23 cellular contexts compared by ENCODE assay signal in the genomic region with DNA sequence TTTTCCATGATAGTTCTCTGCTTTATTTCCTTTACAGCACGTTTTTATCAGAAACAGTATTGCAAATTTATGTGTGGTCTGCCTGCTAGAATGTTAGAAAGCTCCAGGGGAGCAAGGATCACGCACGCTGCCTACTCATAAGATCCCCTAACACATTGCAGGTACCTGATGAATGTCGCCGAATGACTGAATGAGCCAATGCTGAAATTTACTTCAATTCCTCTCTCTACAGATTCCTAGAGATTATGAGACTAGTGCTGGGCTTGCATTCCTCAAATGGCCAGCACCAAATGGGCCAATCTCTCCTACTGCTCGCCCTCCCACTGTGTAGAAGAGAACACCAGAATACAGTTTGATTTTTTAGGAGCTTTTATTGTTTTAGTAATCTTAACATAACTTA. TPM values are rescaled to one million over a fixed set of nuclear protein-coding genes. Genes with fewer than 3 reads are reported as not detected.
DNase-seq lines count a peak whose midpoint lies in the region; ATAC-seq, FAIRE-seq and TF ChIP-seq lines count a peak whose summit lies in the region.
"Had no signal": no experiment of that assay in that cellular context is flagged by ENCODE, and none has a peak within 500 bp of the region (broad histone marks: within the 10 kb centered on the region; RNA-seq: fewer than 3 reads in every experiment).

No MANE protein-coding gene starts in this region.

- no peak for ATAC-seq in psoas muscle
- no peak for ATAC-seq in HG02759 (IDR thresholded peaks at IDR 0.05; ENCODE audit: unreplicated experiment)
- no peak for ATAC-seq in GM18498 (IDR thresholded peaks at IDR 0.05; ENCODE audit: unreplicated experiment)
- ATAC-seq: activated T-cell treated with anti-CD3 and anti-CD28 coated beads, Interleukin-2, amount 50 U/mL, for 4 hours; CD8-positive, alpha-beta T cell; pancreas; WTC11 had no signal

- intact Hi-C loops in psoas muscle (cut with DNase I) = loop anchor here in 1 of 2 donors (5.0 kb wide), 1 partner anchor 41 kb away; no protein-coding TSS in a partner anchor

- TF ChIP-seq CTCF in AG10803 (conservative IDR thresholded peaks at IDR 0.05; ENCODE audit: low read length) (no peak), fibroblast of the aortic adventitia (IDR thresholded peaks at IDR 0.05; ENCODE audit: insufficient read depth, low read length) (no peak), psoas muscle (IDR thresholded peaks at IDR 0.05) (no peak)

- H3K36me3 ChIP-seq in adipocyte (ENCODE audit: control insufficient read depth, insufficient read depth, low read length, severe bottlenecking) (peaks cover 53% of the 10 kb centered on the region), psoas muscle (ENCODE audit: insufficient read depth in 1 of 2, low read depth in 1 of 2) (peaks cover 0 to 48% of the 10 kb centered on the region in 2 donors), small intestine (ENCODE audit: control insufficient read depth in 2 of 2, insufficient read depth in 2 of 2, low read length in 2 of 2) (no peaks in the 10 kb centered on the region)
- H3K36me3 ChIP-seq: pancreas had no signal

- H3K4me1 ChIP-seq in adipocyte (ENCODE audit: control insufficient read depth, insufficient read depth, low read length) (peaks cover 62% of the 10 kb centered on the region), psoas muscle (peaks cover 34% of the 10 kb centered on the region), small intestine (ENCODE audit: control insufficient read depth in 2 of 2, insufficient read depth in 1 of 2, low read depth in 1 of 2, low read length in 1 of 2) (no peaks in the 10 kb centered on the region)
- H3K4me1 ChIP-seq: pancreas had no signal

- DNase-seq in AG10803 (ENCODE audit: low read depth) (peak; percentile 56), adipocyte (ENCODE audit: low read depth) (no peak), fibroblast of the aortic adventitia (ENCODE audit: low read depth) (peak; percentile 54), psoas muscle (no peak), GF-D8 (lab: John Stamatoyannopoulos, UW) (no peak), small intestine (no peak)
- DNase-seq: activated CD4-positive, alpha-beta memory T cell treated with anti-CD3 and anti-CD28 coated beads, Interleukin-2, amount 10 ng/mL, durations not matched to agents 7 days and 5 days; activated T-cell treated with anti-CD3 and anti-CD28 coated beads, Interleukin-2, amount 50 U/mL, for 4 hours; body of pancreas; CD8-positive, alpha-beta T cell; DMS53; left lung; NCI-H187 treated with DMSO at 0.1 percent for 48 hours; NCI-H2227 treated with DMSO at 0.1 percent for 48 hours; NCI-H82; OCI-M1; pancreas; stimulated activated CD4-positive, alpha-beta T cell treated with anti-CD3 and anti-CD28 coated beads, Interleukin-4, amount 100 ng/mL, for 24 hours had no signal

- H3K27ac ChIP-seq in psoas muscle (peak overlapping the region; percentile 20), small intestine (ENCODE audit: low read depth in 1 of 2, low read length in 1 of 2) (peak overlapping the region in 1 of 2 donors; percentile 18)
- H3K27ac ChIP-seq: body of pancreas, pancreas had no signal

- H3K9me3 ChIP-seq in adipocyte (ENCODE audit: control insufficient read depth, low read length) (no peaks in the 10 kb centered on the region), psoas muscle (no peaks in the 10 kb centered on the region), small intestine (ENCODE audit: control insufficient read depth, low read depth) (no peaks in the 10 kb centered on the region)
- H3K9me3 ChIP-seq: body of pancreas, left lung, pancreas, SJSA1 had no signal

- WGBS in psoas muscle, 3 donors = 65 to 70% (median 69%) methylated on average over 6 of the region's 6 CpGs
- 80 to 87% (median 83%) methylated on average over 6 of the region's 6 CpGs for WGBS in small intestine, 3 donors

- no peak for FAIRE-seq in small intestine (lab: Jason Lieb, UNC)
- FAIRE-seq: pancreas had no signal

- H3K27me3 ChIP-seq in adipocyte (replicated peaks; ENCODE audit: control insufficient read depth, insufficient read depth, low read length) = no peaks in the 10 kb centered on the region
- no peaks in the 10 kb centered on the region for H3K27me3 ChIP-seq in psoas muscle (ENCODE audit: insufficient read depth in 3 of 3, low read length in 2 of 3)
- no peaks in the 10 kb centered on the region for H3K27me3 ChIP-seq in small intestine (ENCODE audit: control insufficient read depth in 2 of 2, insufficient read depth in 2 of 2, low read length in 2 of 2)
- H3K27me3 ChIP-seq: body of pancreas, left lung, SJSA1 had no signal

- peak overlapping the region; percentile 80 for H3K9ac ChIP-seq in adipocyte (ENCODE audit: low read length)

- H3K4me3 ChIP-seq in AG10803 (ENCODE audit: low read length) = no peak overlapping the region
- no peak overlapping the region for H3K4me3 ChIP-seq in adipocyte (ENCODE audit: low read length)
- H3K4me3 ChIP-seq in fibroblast of the aortic adventitia (ENCODE audit: low read depth, low read length) = no peak overlapping the region
- no peak overlapping the region for H3K4me3 ChIP-seq in psoas muscle
- H3K4me3 ChIP-seq in small intestine (ENCODE audit: low read depth in 1 of 2, low read length in 2 of 2) = no peak overlapping the region
- H3K4me3 ChIP-seq: body of pancreas, left lung, pancreas, SJSA1, skin epidermis had no signal

RNA-seq across cellular contexts. Expression of a gene that starts 25.6 kb away (rescaled TPM):
- total RNA-seq in fibroblast of the aortic adventitia (ENCODE audit: low replicate concordance) (1,011 and 5,653 TPM in 2 replicates), psoas muscle (100 to 1,000 TPM; 175 to 687 (median 372) TPM)
- polyA plus RNA-seq in psoas muscle (100 to 1,000 TPM; 111 to 331 (median 170) TPM), small intestine (100 to 1,000 TPM in 1 of 3 donors, 10 to 100 TPM in 1, 1 to 10 TPM in 1; 9.6 to 242 (median 29.2) TPM)

Comparison
In these comparisons a context has a peak if more than half of its experiments do, and no peak if none do; other contexts are left out.
1. DNase-seq: peak in AG10803 (single experiment) and fibroblast of the aortic adventitia (single experiment); none in adipocyte (single experiment), psoas muscle (0 of 2), GF-D8 (single experiment) and small intestine (single experiment).